ENCODE assay signal across 8 cellular contexts in genomic region chr10:75431180-75432111, GRCh38. TPM values are rescaled to one million over a fixed set of nuclear protein-coding genes. Genes with fewer than 3 reads are reported as not detected.
DNase-seq lines count a peak whose midpoint lies in the region; ATAC-seq and FAIRE-seq lines count a peak whose summit lies in the region.

LRMDA (plus strand) TSS chr10:75431624.

- H3K9ac ChIP-seq in iPS-20b (ENCODE audit: low read depth, low read length) (no peak within 1 kb of the TSS), skeletal muscle tissue (ENCODE audit: low read depth in 1 of 3, low read length in 3 of 3) (peak within 1 kb of the TSS; percentile 53 to 80 (median 67))

- intact Hi-C loops in activated T-helper 1 cell treated with anti-CD3 and anti-CD28 coated beads, Interleukin-12 subunit alpha, Interleukin-12 subunit beta, Interleukin-2, Interleukin-4 antibody, amounts not matched to agents 30 ng/mL and 10 ng/mL and 1 ng/mL, durations not matched to agents 14 hours and 24 hours and 36 hours (cut with micrococcal nuclease) = no loop called here

- H3K36me3 ChIP-seq in iPS-20b (ENCODE audit: insufficient read depth, low read depth, low read length) (no peaks in the 10 kb centered on the region), skeletal muscle tissue (ENCODE audit: control insufficient read depth in 3 of 3, insufficient read depth in 3 of 3, low read length in 3 of 3) (no peaks in the 10 kb centered on the region)

- H3K9me3 Mint-ChIP-seq in activated T-helper 1 cell treated with anti-CD3 and anti-CD28 coated beads, Interleukin-12 subunit alpha, Interleukin-12 subunit beta, Interleukin-2, Interleukin-4 antibody, amounts not matched to agents 30 ng/mL and 10 ng/mL and 1 ng/mL, durations not matched to agents 14 hours and 24 hours and 36 hours = no peaks in the 10 kb centered on the region

- H3K9me3 ChIP-seq in iPS-20b (ENCODE audit: insufficient read depth, low read depth, low read length) (no peaks in the 10 kb centered on the region), skeletal muscle tissue (ENCODE audit: control insufficient read depth in 3 of 3, low read length in 3 of 3) (no peaks in the 10 kb centered on the region)

- H3K4me3 ChIP-seq in iPS-20b (ENCODE audit: low read length) = peak within 1 kb of the TSS; percentile 47; the same call in 1 of the 2 replicates
- peak within 1 kb of the TSS; percentile 74 to 77 (median 74) for H3K4me3 ChIP-seq in skeletal muscle tissue (ENCODE audit: low read length in 3 of 3)

- H3K27ac Mint-ChIP-seq in activated T-helper 1 cell treated with anti-CD3 and anti-CD28 coated beads, Interleukin-12 subunit alpha, Interleukin-12 subunit beta, Interleukin-2, Interleukin-4 antibody, amounts not matched to agents 30 ng/mL and 10 ng/mL and 1 ng/mL, durations not matched to agents 14 hours and 24 hours and 36 hours = no peak within 1 kb of the TSS

- no peak for FAIRE-seq in HTR-8/SVneo (lab: Jason Lieb, UNC)

- H3K36me3 Mint-ChIP-seq in activated T-helper 1 cell treated with anti-CD3 and anti-CD28 coated beads, Interleukin-12 subunit alpha, Interleukin-12 subunit beta, Interleukin-2, Interleukin-4 antibody, amounts not matched to agents 30 ng/mL and 10 ng/mL and 1 ng/mL, durations not matched to agents 14 hours and 24 hours and 36 hours (ENCODE audit: low read depth) = peaks cover 2% of the 10 kb centered on the region

- peak; percentile 59 for ATAC-seq in HG02938 (IDR thresholded peaks at IDR 0.05; ENCODE audit: unreplicated experiment)

- H3K4me1 ChIP-seq in iPS-20b (ENCODE audit: insufficient read depth, low read length) = peaks cover 12% of the 10 kb centered on the region
- H3K4me1 ChIP-seq in skeletal muscle tissue (ENCODE audit: control insufficient read depth in 3 of 3, insufficient read depth in 3 of 3, low read length in 3 of 3) = peaks cover 12 to 30% (median 15%) of the 10 kb centered on the region in 3 donors

- DNase-seq in AG20443 (ENCODE audit: low spot score) (peak; percentile 78), astrocyte of the hippocampus (ENCODE audit: low read depth, low spot score) (peak; percentile 33), DMS79 treated with DMSO at 0.1 percent for 48 hours (lab: John Stamatoyannopoulos, UW) (no peak), HTR-8/SVneo (ENCODE audit: insufficient read length, low spot score) (no peak)
- no peak for DNase-seq in activated T-helper 1 cell treated with anti-CD3 and anti-CD28 coated beads, Interleukin-12 subunit alpha, Interleukin-12 subunit beta, Interleukin-2, Interleukin-4 antibody, amounts not matched to agents 30 ng/mL and 10 ng/mL and 1 ng/mL, durations not matched to agents 14 hours and 24 hours and 36 hours (ENCODE audit: low spot score)

- H3K4me3 Mint-ChIP-seq in activated T-helper 1 cell treated with anti-CD3 and anti-CD28 coated beads, Interleukin-12 subunit alpha, Interleukin-12 subunit beta, Interleukin-2, Interleukin-4 antibody, amounts not matched to agents 30 ng/mL and 10 ng/mL and 1 ng/mL, durations not matched to agents 14 hours and 24 hours and 36 hours = no peak within 1 kb of the TSS

- peaks cover 99% of the 10 kb centered on the region for H3K27me3 ChIP-seq in iPS-20b (ENCODE audit: insufficient read depth, low read length)
- peaks cover 0 to 23% (median 7%) of the 10 kb centered on the region in 3 donors for H3K27me3 ChIP-seq in skeletal muscle tissue (ENCODE audit: control insufficient read depth in 3 of 3, insufficient read depth in 3 of 3, low read length in 3 of 3)

- H3K4me1 Mint-ChIP-seq in activated T-helper 1 cell treated with anti-CD3 and anti-CD28 coated beads, Interleukin-12 subunit alpha, Interleukin-12 subunit beta, Interleukin-2, Interleukin-4 antibody, amounts not matched to agents 30 ng/mL and 10 ng/mL and 1 ng/mL, durations not matched to agents 14 hours and 24 hours and 36 hours (ENCODE audit: low read depth) = no peaks in the 10 kb centered on the region

- peaks cover 48% of the 10 kb centered on the region for H3K27me3 Mint-ChIP-seq in activated T-helper 1 cell treated with anti-CD3 and anti-CD28 coated beads, Interleukin-12 subunit alpha, Interleukin-12 subunit beta, Interleukin-2, Interleukin-4 antibody, amounts not matched to agents 30 ng/mL and 10 ng/mL and 1 ng/mL, durations not matched to agents 14 hours and 24 hours and 36 hours (ENCODE audit: insufficient read depth)

- H3K27ac ChIP-seq in iPS-20b (ENCODE audit: low read length) = no peak within 1 kb of the TSS
- H3K27ac ChIP-seq in skeletal muscle tissue (ENCODE audit: low read depth, low read length) = peak within 1 kb of the TSS; percentile 51

RNA-seq across cellular contexts. Expression of gene LRMDA, which starts in this region (rescaled TPM):
- total RNA-seq in skeletal muscle tissue = 7.3 TPM
- total RNA-seq in activated T-helper 1 cell treated with anti-CD3 and anti-CD28 coated beads, Interleukin-12 subunit alpha, Interleukin-12 subunit beta, Interleukin-2, Interleukin-4 antibody, amounts not matched to agents 30 ng/mL and 10 ng/mL and 1 ng/mL, durations not matched to agents 14 hours and 24 hours and 36 hours = not detected in 2 replicates

Comparison
In these comparisons a context has a peak if more than half of its experiments do, and no peak if none do; other contexts are left out.
1. DNase-seq: peak in AG20443 (single experiment) and astrocyte of the hippocampus (single experiment); none in DMS79 treated with DMSO at 0.1 percent for 48 hours (single experiment), activated T-helper 1 cell treated with anti-CD3 and anti-CD28 coated beads, Interleukin-12 subunit alpha, Interleukin-12 subunit beta, Interleukin-2, Interleukin-4 antibody, amounts not matched to agents 30 ng/mL and 10 ng/mL and 1 ng/mL, durations not matched to agents 14 hours and 24 hours and 36 hours (single experiment) and HTR-8/SVneo (single experiment).